Comparison of ENCODE assay signal across 17 cellular contexts in genomic region chr1:212685429-212685828, GRCh38. TPM values are rescaled to one million over a fixed set of nuclear protein-coding genes. Genes with fewer than 3 reads are reported as not detected.
"Had no signal": no experiment of that assay in that cellular context is flagged by ENCODE, and none has a peak within 500 bp of the region (broad histone marks: within the 10 kb centered on the region; RNA-seq: fewer than 3 reads in every experiment).

No MANE protein-coding gene starts in this region.

- H3K36me3 ChIP-seq: pancreas, stomach, vagina, WERI-Rb-1 had no signal

- H3K9me3 ChIP-seq: pancreas, stomach, vagina had no signal

- H3K4me2 ChIP-seq: smooth muscle cell had no signal

- H3K27me3 ChIP-seq: vagina had no signal

- H3K4me1 ChIP-seq: foreskin keratinocyte, pancreas, vagina had no signal

- H3K27ac ChIP-seq: foreskin keratinocyte, pancreas, stomach, vagina, WERI-Rb-1 had no signal

- DNase-seq: activated CD4-positive, alpha-beta T cell treated with anti-CD3 and anti-CD28 coated beads for 1 hour; activated gamma-delta T cell; amniotic stem cell; foreskin keratinocyte; hippocampal formation; islet precursor cell; left colon; pancreas; stimulated activated CD4-positive, alpha-beta T cell treated with anti-CD3 and anti-CD28 coated beads, Interleukin-4, amount 100 ng/mL, for 1 hour; stomach; T-helper 2 cell; trophoblast cell; WERI-Rb-1 had no signal

- H3K4me3 ChIP-seq: pancreas, smooth muscle cell, stomach, vagina had no signal

- ATAC-seq: foreskin keratinocyte, left colon, sciatic nerve had no signal

RNA-seq across cellular contexts. Expression of gene BATF3, which starts 14.2 kb away (rescaled TPM):
- total RNA-seq: epithelial cell of proximal tubule had no signal
